Comparison of ENCODE assay signal across 10 cellular contexts in the genomic region with DNA sequence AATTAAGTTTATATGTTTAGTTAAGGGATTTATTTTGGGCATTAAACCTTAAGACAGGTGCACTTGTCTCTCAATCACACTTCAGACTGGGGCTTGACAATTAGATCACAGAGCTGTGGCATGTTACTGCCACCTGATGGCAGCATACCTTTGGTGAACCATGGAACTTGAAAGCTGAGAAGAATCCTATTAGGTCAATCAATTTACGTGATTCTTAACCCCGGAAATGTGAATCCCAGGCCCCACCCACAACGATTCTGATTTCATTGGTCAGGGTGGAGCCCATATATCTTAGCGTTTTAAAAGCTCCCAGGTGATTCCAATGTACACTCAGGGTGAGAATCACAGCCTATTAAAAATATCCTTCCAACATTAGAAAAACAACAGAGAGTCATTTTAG.
DNase-seq lines count a peak whose midpoint lies in the region; ATAC-seq, FAIRE-seq and TF ChIP-seq lines count a peak whose summit lies in the region.
"Had no signal": no experiment of that assay in that cellular context is flagged by ENCODE, and none has a peak within 500 bp of the region (broad histone marks: within the 10 kb centered on the region; RNA-seq: fewer than 3 reads in every experiment).

No MANE protein-coding gene starts in this region.

- H3K4me2 ChIP-seq in smooth muscle cell: no peak overlapping the region

- peaks cover 1% of the 10 kb centered on the region for H3K4me1 Mint-ChIP-seq in activated T-cell treated with anti-CD3 and anti-CD28 coated beads, Interleukin-2, amount 50 U/mL, for 4 hours (ENCODE audit: low read depth)
- H3K4me1 Mint-ChIP-seq: IgD-negative memory B cell had no signal

- 13% methylated on average over 4 of the region's 4 CpGs for WGBS in smooth muscle cell (ENCODE audit: low lambda C conversion rate)

- H3K9me3 Mint-ChIP-seq in activated T-cell treated with anti-CD3 and anti-CD28 coated beads, Interleukin-2, amount 50 U/mL, for 4 hours: no peaks in the 10 kb centered on the region

- H4K20me1 ChIP-seq in smooth muscle cell (ENCODE audit: low read depth): no peaks in the 10 kb centered on the region

- H3K79me2 ChIP-seq in smooth muscle cell (ENCODE audit: low read depth): no peaks in the 10 kb centered on the region

- FAIRE-seq in GM19239 (lab: Jason Lieb, UNC): peak; percentile 81

- peak; percentile 61 to 73 for ATAC-seq in activated T-cell treated with anti-CD3 and anti-CD28 coated beads, Interleukin-2, amount 50 U/mL, for 4 hours
- ATAC-seq in GM18511 (IDR thresholded peaks at IDR 0.05; ENCODE audit: unreplicated experiment) (no peak), GM19463 (IDR thresholded peaks at IDR 0.05; ENCODE audit: unreplicated experiment) (no peak)

- H3K27ac ChIP-seq in cardiac muscle cell: no peak overlapping the region
- no peak overlapping the region for H3K27ac ChIP-seq in smooth muscle cell (ENCODE audit: low read depth)

- H3K9me3 ChIP-seq in cardiac muscle cell (ENCODE audit: low read depth): no peaks in the 10 kb centered on the region
- no peaks in the 10 kb centered on the region for H3K9me3 ChIP-seq in smooth muscle cell (replicated peaks; ENCODE audit: low read depth)

- no peaks in the 10 kb centered on the region for H3F3A ChIP-seq in smooth muscle cell (ENCODE audit: low read depth)

- no peak overlapping the region for H2AFZ ChIP-seq in smooth muscle cell (ENCODE audit: low read depth)

- POLR2A ChIA-PET in BJ (lab: Charles Lee): no interaction called here

- H3K4me1 ChIP-seq in cardiac muscle cell (ENCODE audit: low read depth): no peaks in the 10 kb centered on the region
- H3K4me1 ChIP-seq in smooth muscle cell (ENCODE audit: low read depth): no peaks in the 10 kb centered on the region

- H3K27me3 ChIP-seq in BJ (ENCODE audit: control insufficient read depth, insufficient read depth, low read length) (peaks cover 1% of the 10 kb centered on the region), cardiac muscle cell (peaks cover 7% of the 10 kb centered on the region), smooth muscle cell (ENCODE audit: low read depth) (peaks cover 8% of the 10 kb centered on the region)

- peaks cover 13% of the 10 kb centered on the region for H3K27me3 Mint-ChIP-seq in activated T-cell treated with anti-CD3 and anti-CD28 coated beads, Interleukin-2, amount 50 U/mL, for 4 hours (ENCODE audit: low read depth)

- no peak overlapping the region for H3K4me3 ChIP-seq in BJ (ENCODE audit: low read depth, low read length)
- no peak overlapping the region for H3K4me3 ChIP-seq in cardiac muscle cell
- no peak overlapping the region for H3K4me3 ChIP-seq in smooth muscle cell

- no peak overlapping the region for H3K4me3 Mint-ChIP-seq in activated T-cell treated with anti-CD3 and anti-CD28 coated beads, Interleukin-2, amount 50 U/mL, for 4 hours
- H3K4me3 Mint-ChIP-seq: IgD-negative memory B cell had no signal

- DNase-seq in BJ (ENCODE audit: low read depth): no peak
- peak; percentile 45 for DNase-seq in GM19239 (ENCODE audit: insufficient read length, low spot score)
- peak; percentile 7 for DNase-seq in NCI-H526 treated with DMSO at 0.1 percent for 48 hours (lab: John Stamatoyannopoulos, UW)
- DNase-seq in activated T-cell treated with anti-CD3 and anti-CD28 coated beads, Interleukin-2, amount 50 U/mL, for 4 hours: peak; percentile 12
- DNase-seq in cardiac muscle cell (ENCODE audit: low read depth in 1 of 2, low spot score in 1 of 2): peak; percentile 32 to 42
- DNase-seq in smooth muscle cell (lab: John Stamatoyannopoulos, UW; ENCODE audit: unreplicated experiment): no peak
- DNase-seq: right cardiac atrium had no signal

- TF ChIP-seq CTCF in BJ (IDR thresholded peaks at IDR 0.05; ENCODE audit: insufficient read depth, low read depth, low read length) (peak; percentile 43), cardiac muscle cell (IDR thresholded peaks at IDR 0.05; ENCODE audit: low read depth, low read length) (peak; percentile 52), smooth muscle cell (IDR thresholded peaks at IDR 0.05; ENCODE audit: borderline replicate concordance, insufficient read depth, poor library complexity, severe bottlenecking) (peak; percentile 32)

- CTCF ChIA-PET in BJ (lab: Yijun Ruan, JAX): interaction anchor here (0.6 to 3.1 kb wide), 8 partner anchors 9 to 305 kb away, joined by 3 to 24 read pairs (median 4); no protein-coding TSS in a partner anchor

- no peak overlapping the region for H3K9ac ChIP-seq in smooth muscle cell (ENCODE audit: low read depth)

- H3K36me3 Mint-ChIP-seq in activated T-cell treated with anti-CD3 and anti-CD28 coated beads, Interleukin-2, amount 50 U/mL, for 4 hours (ENCODE audit: insufficient read depth): no peaks in the 10 kb centered on the region
- H3K36me3 Mint-ChIP-seq: IgD-negative memory B cell had no signal

- H3K36me3 ChIP-seq in BJ (ENCODE audit: control insufficient read depth, insufficient read depth, low read length) (no peaks in the 10 kb centered on the region), cardiac muscle cell (no peaks in the 10 kb centered on the region), smooth muscle cell (ENCODE audit: low read depth) (no peaks in the 10 kb centered on the region)

Comparison
In these comparisons a context has a peak if more than half of its experiments do, and no peak if none do; other contexts are left out.
1. DNase-seq: peak in GM19239 (single experiment), NCI-H526 treated with DMSO at 0.1 percent for 48 hours (single experiment), activated T-cell treated with anti-CD3 and anti-CD28 coated beads, Interleukin-2, amount 50 U/mL, for 4 hours (single experiment) and cardiac muscle cell (2 of 2); none in BJ (single experiment) and smooth muscle cell (single experiment).
2. ATAC-seq: peak in activated T-cell treated with anti-CD3 and anti-CD28 coated beads, Interleukin-2, amount 50 U/mL, for 4 hours (2 of 2); none in GM18511 (single experiment) and GM19463 (single experiment).
3. Peak in every context shown above with its lines, with median percentiles within 50 percentile points of each other: CTCF ChIP-seq.